In genomic region chr20:41650221-41650948, GRCh38 we compare ENCODE assay signal across 8 cellular contexts. TPM values are rescaled to one million over a fixed set of nuclear protein-coding genes. Genes with fewer than 3 reads are reported as not detected.
DNase-seq lines count a peak whose midpoint lies in the region; TF ChIP-seq lines count a peak whose summit lies in the region.
"Had no signal": no experiment of that assay in that cellular context is flagged by ENCODE, and none has a peak within 500 bp of the region (broad histone marks: within the 10 kb centered on the region; RNA-seq: fewer than 3 reads in every experiment).

No MANE protein-coding gene starts in this region.

- in situ Hi-C loops in transverse colon (cut with MboI; ENCODE audit: low pct_ligation_motif_present in 1 of 4, low pct_unique_long_range_greater_than_20kb in 1 of 4, low sequenced_read_pairs in 3 of 4): no loop called here

- WGBS in transverse colon (ENCODE audit: low coverage in 1 of 2), 2 donors: 30 to 33% methylated on average over 1 of the region's 1 CpG

- TF ChIP-seq EP300 in transverse colon (IDR thresholded peaks at IDR 0.05; ENCODE audit: low read depth): peak; percentile 53

- H3K27ac ChIP-seq in transverse colon: peak overlapping the region; percentile 43 to 76 (median 63)

- intact Hi-C loops in transverse colon (cut with DNase I; ENCODE audit: low total_unique reads): loop anchor here (5.0 kb wide), 1 partner anchor 1302 kb away; no protein-coding TSS in a partner anchor

- H3K9me3 ChIP-seq in transverse colon: no peaks in the 10 kb centered on the region

- no peak for TF ChIP-seq CTCF in transverse colon (IDR thresholded peaks at IDR 0.05)

- no peak overlapping the region for H3K4me3 ChIP-seq in transverse colon

- DNase-seq in NCI-H1092 (lab: John Stamatoyannopoulos, UW): peak; percentile 76
- peak; percentile 44 for DNase-seq in NCI-H2227 treated with DMSO at 0.1 percent for 48 hours (lab: John Stamatoyannopoulos, UW)
- peak; percentile 53 for DNase-seq in cerebellar cortex (ENCODE audit: low spot score)
- DNase-seq in transverse colon: peak; percentile 55
- DNase-seq in H4 (ENCODE audit: low spot score): no peak
- no peak for DNase-seq in cerebellar nuclear complex (lab: John Stamatoyannopoulos, UW)
- no peak for DNase-seq in dermis blood vessel endothelial cell
- DNase-seq: stimulated activated CD4-positive, alpha-beta T cell treated with anti-CD3 and anti-CD28 coated beads, Interleukin-4, amount 100 ng/mL, for 1 hour had no signal

- H3K27me3 ChIP-seq in transverse colon: no peaks in the 10 kb centered on the region

- peaks cover 3 to 15% (median 11%) of the 10 kb centered on the region in 4 donors for H3K4me1 ChIP-seq in transverse colon

- TF ChIP-seq POLR2A in transverse colon (IDR thresholded peaks at IDR 0.05): no peak

- H3K36me3 ChIP-seq in transverse colon: no peaks in the 10 kb centered on the region

RNA-seq across cellular contexts. Expression of gene CHD6, which starts 32.2 kb away (rescaled TPM):
- 10 to 100 TPM; 27.3 to 42.1 (median 27.9) TPM for total RNA-seq in transverse colon
- total RNA-seq in H4 (2014; rRNA removed; shearing (Covaris generic)): 6.8 and 8.5 TPM in 2 replicates
- 30.0 and 35.6 TPM in 2 replicates for total RNA-seq in dermis blood vessel endothelial cell

Comparison
In these comparisons a context has a peak if more than half of its experiments do, and no peak if none do; other contexts are left out.
1. DNase-seq: peak in NCI-H1092 (single experiment), NCI-H2227 treated with DMSO at 0.1 percent for 48 hours (single experiment), cerebellar cortex (single experiment) and transverse colon (single experiment); none in H4 (single experiment), cerebellar nuclear complex (0 of 2) and dermis blood vessel endothelial cell (single experiment).